In the genomic region with DNA sequence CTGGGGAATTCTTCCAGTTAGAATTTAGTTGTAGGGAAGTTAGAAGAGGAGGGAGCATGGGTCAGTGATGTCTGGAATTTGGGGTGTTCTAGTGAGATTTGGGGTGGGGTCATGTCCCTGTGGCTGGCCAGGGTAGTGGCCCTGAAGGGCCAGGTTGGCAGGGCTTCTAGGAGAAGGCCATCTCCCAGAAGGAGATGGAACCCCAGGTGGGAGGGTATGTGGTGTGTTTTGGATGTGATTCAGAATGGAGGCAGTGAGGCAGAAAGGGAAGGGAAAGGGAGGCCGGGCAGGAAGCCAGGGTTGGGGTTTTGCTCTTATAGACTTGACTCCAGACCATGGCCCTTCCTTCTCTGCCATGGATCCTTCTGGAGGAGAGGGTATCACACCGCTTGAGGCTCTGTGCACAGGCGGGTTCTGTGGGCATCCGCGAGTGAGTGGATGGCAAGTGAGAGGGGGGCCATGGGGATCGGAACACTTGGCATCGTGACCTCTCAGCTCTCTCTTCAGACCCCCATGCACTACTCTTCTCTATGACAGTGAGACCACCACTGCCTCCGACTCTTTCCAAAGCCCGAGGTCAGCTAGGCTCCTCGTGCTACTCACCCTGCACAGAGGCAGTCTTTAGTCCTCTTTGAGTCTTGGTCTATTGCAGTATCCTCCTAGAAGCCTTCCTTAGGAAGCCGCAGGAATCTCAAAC, we compare ENCODE assay signal across 21 cellular contexts. TPM values are rescaled to one million over a fixed set of nuclear protein-coding genes. Genes with fewer than 3 reads are reported as not detected.
DNase-seq lines count a peak whose midpoint lies in the region; ATAC-seq and TF ChIP-seq lines count a peak whose summit lies in the region.
"Had no signal": no experiment of that assay in that cellular context is flagged by ENCODE, and none has a peak within 500 bp of the region (broad histone marks: within the 10 kb centered on the region; RNA-seq: fewer than 3 reads in every experiment).

No MANE protein-coding gene starts in this region.

- H3K4me3 ChIP-seq in HUES6 (ENCODE audit: low read depth, low read length) (peak overlapping the region; percentile 28; the same call in 1 of the 2 replicates), breast epithelium (peak overlapping the region in 2 of 3 donors; percentile 37 to 44), psoas muscle (no peak overlapping the region)
- H3K4me3 ChIP-seq: transverse colon had no signal

- H3K9me3 ChIP-seq in HUES6 (ENCODE audit: control insufficient read depth, insufficient read depth, low read depth, low read length) (no peaks in the 10 kb centered on the region), breast epithelium (no peaks in the 10 kb centered on the region), psoas muscle (no peaks in the 10 kb centered on the region)
- H3K9me3 ChIP-seq: transverse colon had no signal

- H3K27me3 ChIP-seq in HUES6 (ENCODE audit: control insufficient read depth, insufficient read depth, low read length) = no peaks in the 10 kb centered on the region
- no peaks in the 10 kb centered on the region for H3K27me3 ChIP-seq in breast epithelium
- H3K27me3 ChIP-seq in psoas muscle (ENCODE audit: insufficient read depth in 3 of 3, low read length in 2 of 3) = no peaks in the 10 kb centered on the region

- H3K27ac ChIP-seq in HUES6 (ENCODE audit: low read depth, low read length) (no peak overlapping the region; the same call in 1 of the 2 replicates), breast epithelium (peak overlapping the region; percentile 48 to 60), psoas muscle (peak overlapping the region; percentile 53)
- H3K27ac ChIP-seq: HL-60, parathyroid adenoma, transverse colon had no signal

- ATAC-seq in psoas muscle (no peak), GM19324 (IDR thresholded peaks at IDR 0.05; ENCODE audit: low FRiP score, unreplicated experiment) (no peak)
- ATAC-seq: esophagus mucosa; naive thymus-derived CD8-positive, alpha-beta T cell; stimulated activated effector memory CD8-positive, alpha-beta T cell treated with anti-CD3 and anti-CD28 coated beads, Interleukin-12 subunit alpha, Interleukin-12 subunit beta, amount 100 ng/mL, for 72 hours had no signal

- H3K4me1 ChIP-seq in HUES6 (ENCODE audit: control insufficient read depth, insufficient read depth, low read length) (peaks cover 51% of the 10 kb centered on the region), breast epithelium (no peaks in the 10 kb centered on the region), psoas muscle (peaks cover 19% of the 10 kb centered on the region)
- H3K4me1 ChIP-seq: parathyroid adenoma had no signal

- TF ChIP-seq CTCF in breast epithelium (IDR thresholded peaks at IDR 0.05) (no peak), psoas muscle (IDR thresholded peaks at IDR 0.05) (no peak)

- TF ChIP-seq POLR2A in breast epithelium (IDR thresholded peaks at IDR 0.05) = no peak

- H3K36me3 ChIP-seq in HUES6 (ENCODE audit: control insufficient read depth, insufficient read depth, low read length) (no peaks in the 10 kb centered on the region), breast epithelium (no peaks in the 10 kb centered on the region), psoas muscle (ENCODE audit: insufficient read depth in 1 of 2, low read depth in 1 of 2) (no peaks in the 10 kb centered on the region)
- H3K36me3 ChIP-seq: transverse colon had no signal

- peak overlapping the region; percentile 18 for H3K9ac ChIP-seq in HUES6 (ENCODE audit: low read length)
- H3K9ac ChIP-seq: parathyroid adenoma had no signal

- 94 to 96% (median 96%) methylated on average over 11 of the region's 11 CpGs for WGBS in psoas muscle, 3 donors

- intact Hi-C loops in breast epithelium (cut with DNase I; ENCODE audit: low total_unique reads) = no loop called here
- intact Hi-C loops in psoas muscle (cut with DNase I) = loop anchor here in 1 of 2 donors (5.0 kb wide), 1 partner anchor 44 kb away; no protein-coding TSS in a partner anchor

- DNase-seq in DMS53 (lab: John Stamatoyannopoulos, UW) = peak; percentile 19
- DNase-seq in DMS53 treated with DMSO at 0.1 percent for 48 hours (lab: John Stamatoyannopoulos, UW; ENCODE audit: unreplicated experiment) = no peak
- DNase-seq in breast epithelium (ENCODE audit: low spot score in 2 of 2) = peak in 1 of 2 donors; percentile 15
- DNase-seq in psoas muscle = no peak
- no peak for DNase-seq in CD1c-positive myeloid dendritic cell (ENCODE audit: extremely low spot score)
- no peak for DNase-seq in foreskin melanocyte
- DNase-seq: 8988T; activated CD4-positive, alpha-beta T cell treated with anti-CD3 and anti-CD28 coated beads for 1 hour; activated T-cell treated with anti-CD3 and anti-CD28 coated beads, Interleukin-2, amount 50 U/mL, for 48 hours; AML-193; aorta; Calu3; cerebellar nuclear complex; naive thymus-derived CD8-positive, alpha-beta T cell; transverse colon had no signal

RNA-seq across cellular contexts. Expression of a gene that starts 7.3 kb away (rescaled TPM):
- total RNA-seq in breast epithelium (10 to 100 TPM in 2 of 3 donors, 1 to 10 TPM in 1; 5.4 to 83.6 (median 42.9) TPM), psoas muscle (10 to 100 TPM in 2 of 4 donors, 1 to 10 TPM in 2; 1.7 to 17.5 (median 11.4) TPM)
- 1 to 10 TPM; 1.3 to 3.2 (median 2.1) TPM for polyA plus RNA-seq in psoas muscle
